Comparison of ENCODE assay signal across 8 cellular contexts in genomic region chr11:64917663-64917995, GRCh38. TPM values are rescaled to one million over a fixed set of nuclear protein-coding genes. Genes with fewer than 3 reads are reported as not detected.
DNase-seq lines count a peak whose midpoint lies in the region; ATAC-seq and TF ChIP-seq lines count a peak whose summit lies in the region.

No MANE protein-coding gene starts in this region.

- DNase-seq in caudate nucleus (lab: John Stamatoyannopoulos, UW) (no peak), NCI-H226 (no peak), NCI-H2196 (lab: John Stamatoyannopoulos, UW; ENCODE audit: unreplicated experiment) (no peak)
- DNase-seq in stimulated activated CD4-positive, alpha-beta T cell treated with anti-CD3 and anti-CD28 coated beads, Interleukin-12 subunit alpha, Interleukin-12 subunit beta, amount 100 ng/mL, for 4 hours = no peak

- peaks cover 11% of the 10 kb centered on the region; the same call in 1 of the 2 replicates for H3K4me1 ChIP-seq in HUES64 (ENCODE audit: insufficient read depth, low read length)
- peaks cover 27% of the 10 kb centered on the region for H3K4me1 ChIP-seq in muscle layer of colon (ENCODE audit: insufficient read depth, low read length)

- ATAC-seq in HG02870 (IDR thresholded peaks at IDR 0.05; ENCODE audit: unreplicated experiment) = no peak

- TF ChIP-seq CTCF in 22Rv1 (IDR thresholded peaks at IDR 0.05) = no peak

- H3K9ac ChIP-seq in HUES64 (ENCODE audit: low read depth, low read length) (peak overlapping the region; percentile 60), muscle layer of colon (ENCODE audit: low read length) (peak overlapping the region; percentile 83)

- peak overlapping the region; percentile 67 for H3K4me3 ChIP-seq in HUES64 (ENCODE audit: low read length)
- H3K4me3 ChIP-seq in muscle layer of colon (ENCODE audit: low read depth in 1 of 2, low read length in 2 of 2) = peak overlapping the region; percentile 31 to 81

- H3K9me3 ChIP-seq in HUES64 (ENCODE audit: insufficient read depth, low read depth, low read length) (no peaks in the 10 kb centered on the region), muscle layer of colon (ENCODE audit: low read length) (no peaks in the 10 kb centered on the region)

- no peaks in the 10 kb centered on the region for H3K27me3 ChIP-seq in HUES64 (ENCODE audit: insufficient read depth, low read length)
- H3K27me3 ChIP-seq in muscle layer of colon (ENCODE audit: control insufficient read depth in 1 of 2, insufficient read depth in 2 of 2, low read length in 2 of 2) = no peaks in the 10 kb centered on the region

- WGBS in HUES64 = 7% methylated on average over 6 of the region's 6 CpGs

- H3K27ac ChIP-seq in 22Rv1 (peak overlapping the region; percentile 65), HUES64 (ENCODE audit: low read depth, low read length) (peak overlapping the region; percentile 78), caudate nucleus (ENCODE audit: low read depth, low read length) (peak overlapping the region; percentile 88), muscle layer of colon (ENCODE audit: low read depth, low read length) (peak overlapping the region; percentile 73)

- peaks cover 12% of the 10 kb centered on the region; the same call in 1 of the 2 replicates for H3K36me3 ChIP-seq in HUES64 (ENCODE audit: insufficient read depth, low read length)
- peaks cover 18% of the 10 kb centered on the region for H3K36me3 ChIP-seq in muscle layer of colon (ENCODE audit: insufficient read depth, low read length)

RNA-seq across cellular contexts. Expression of gene ATG2A, which starts 0.6 kb away (rescaled TPM):
- polyA plus RNA-seq in HUES64 (2013, experiment 1 of 2) = 8.8 TPM
- 8.9 TPM for polyA plus RNA-seq in HUES64 (2013, experiment 2 of 2)

RNA-seq across cellular contexts. Expression of gene PPP2R5B, which starts 6.9 kb away (rescaled TPM):
- polyA plus RNA-seq in HUES64 (2013, experiment 1 of 2) = 3.0 TPM
- 5.3 TPM for polyA plus RNA-seq in HUES64 (2013, experiment 2 of 2)

RNA-seq across cellular contexts. Expression of gene GPHA2, which starts 18.1 kb away (rescaled TPM):
- polyA plus RNA-seq in HUES64 (2013, experiment 1 of 2) = 0.60 TPM
- polyA plus RNA-seq in HUES64 (2013, experiment 2 of 2) = 0.63 TPM

RNA-seq across cellular contexts. Expression of gene EHD1, which starts 39.2 kb away (rescaled TPM):
- 20.5 TPM for polyA plus RNA-seq in HUES64 (2013, experiment 1 of 2)
- polyA plus RNA-seq in HUES64 (2013, experiment 2 of 2) = 19.7 TPM

RNA-seq across cellular contexts. Expression of gene MAJIN, which starts 54.3 kb away (rescaled TPM):
- not detected for polyA plus RNA-seq in HUES64 (2013, experiment 1 of 2)
- not detected for polyA plus RNA-seq in HUES64 (2013, experiment 2 of 2)
